Comparison of ENCODE assay signal across 23 cellular contexts in genomic region chr6:17632929-17633328, GRCh38. TPM values are rescaled to one million over a fixed set of nuclear protein-coding genes. Genes with fewer than 3 reads are reported as not detected.
DNase-seq lines count a peak whose midpoint lies in the region; ATAC-seq and TF ChIP-seq lines count a peak whose summit lies in the region.
"Had no signal": no experiment of that assay in that cellular context is flagged by ENCODE, and none has a peak within 500 bp of the region (broad histone marks: within the 10 kb centered on the region; RNA-seq: fewer than 3 reads in every experiment).

No MANE protein-coding gene starts in this region.

- intact Hi-C loops in activated T-helper 2 cell treated with anti-CD3 and anti-CD28 coated beads, Interferon-gamma antibody, Interleukin-2, Interleukin-4, amounts not matched to agents 10 μg/mL and 5 μg/mL and 100 μg/mL, durations not matched to agents 14 hours and 24 hours and 36 hours (cut with micrococcal nuclease), result loop anchor here (2.0 kb wide), 1 partner anchor 40 kb away; no protein-coding TSS in a partner anchor

- H3K36me3 Mint-ChIP-seq in activated CD4-positive, alpha-beta T cell treated with anti-CD3 and anti-CD28 coated beads, Interleukin-2, amount 10 ng/mL, durations not matched to agents 7 days and 5 days (ENCODE audit: low read depth), result peaks cover 80% of the 10 kb centered on the region
- peaks cover 87% of the 10 kb centered on the region for H3K36me3 Mint-ChIP-seq in activated T-helper 2 cell treated with anti-CD3 and anti-CD28 coated beads, Interferon-gamma antibody, Interleukin-2, Interleukin-4, amounts not matched to agents 10 μg/mL and 5 μg/mL and 100 μg/mL, durations not matched to agents 14 hours and 24 hours and 36 hours (ENCODE audit: low read depth)
- H3K36me3 Mint-ChIP-seq in natural killer cell treated with Interleukin-12 subunit alpha and Interleukin-12 subunit beta and Interleukin-15 and Interleukin-18, amount 100 ng/mL, for 72 hours, result peaks cover 32% of the 10 kb centered on the region

- peaks cover 22% of the 10 kb centered on the region; the same call in 1 of the 2 replicates for H3K79me2 ChIP-seq in Loucy (ENCODE audit: insufficient read depth, low read length)

- H3K4me1 Mint-ChIP-seq in activated CD4-positive, alpha-beta T cell treated with anti-CD3 and anti-CD28 coated beads, Interleukin-2, amount 10 ng/mL, durations not matched to agents 7 days and 5 days, result peaks cover 57% of the 10 kb centered on the region
- H3K4me1 Mint-ChIP-seq in activated T-helper 2 cell treated with anti-CD3 and anti-CD28 coated beads, Interferon-gamma antibody, Interleukin-2, Interleukin-4, amounts not matched to agents 10 μg/mL and 5 μg/mL and 100 μg/mL, durations not matched to agents 14 hours and 24 hours and 36 hours (ENCODE audit: low read depth), result peaks cover 43% of the 10 kb centered on the region
- peaks cover 49 to 56% of the 10 kb centered on the region in 2 donors for H3K4me1 Mint-ChIP-seq in natural killer cell treated with Interleukin-12 subunit alpha and Interleukin-12 subunit beta and Interleukin-15 and Interleukin-18, amount 100 ng/mL, for 72 hours (ENCODE audit: low read depth in 2 of 2)

- H3K9me3 ChIP-seq in Loucy (ENCODE audit: insufficient read depth, low read depth, low read length), result no peaks in the 10 kb centered on the region
- H3K9me3 ChIP-seq: heart right ventricle, ovary, right atrium auricular region had no signal

- peak overlapping the region; percentile 7 for H3K4me2 ChIP-seq in Loucy (ENCODE audit: low read depth, low read length, poor library complexity, severe bottlenecking)

- no peak overlapping the region for H2AFZ ChIP-seq in Loucy (ENCODE audit: low read length)

- POLR2A ChIA-PET in activated CD4-positive, alpha-beta T cell treated with anti-CD3 and anti-CD28 coated beads, Interleukin-2, amount 10 ng/mL, durations not matched to agents 7 days and 5 days (lab: Charles Lee), result no interaction called here

- peaks cover 22% of the 10 kb centered on the region for H3K4me1 ChIP-seq in Loucy (ENCODE audit: insufficient read depth, low read length, poor library complexity, severe bottlenecking)

- no peaks in the 10 kb centered on the region for H3K27me3 Mint-ChIP-seq in activated CD4-positive, alpha-beta T cell treated with anti-CD3 and anti-CD28 coated beads, Interleukin-2, amount 10 ng/mL, durations not matched to agents 7 days and 5 days
- H3K27me3 Mint-ChIP-seq in activated T-helper 2 cell treated with anti-CD3 and anti-CD28 coated beads, Interferon-gamma antibody, Interleukin-2, Interleukin-4, amounts not matched to agents 10 μg/mL and 5 μg/mL and 100 μg/mL, durations not matched to agents 14 hours and 24 hours and 36 hours (ENCODE audit: low read depth), result no peaks in the 10 kb centered on the region
- H3K27me3 Mint-ChIP-seq in natural killer cell treated with Interleukin-12 subunit alpha and Interleukin-12 subunit beta and Interleukin-15 and Interleukin-18, amount 100 ng/mL, for 72 hours, result no peaks in the 10 kb centered on the region

- no peak for TF ChIP-seq CTCF in Loucy (conservative IDR thresholded peaks at IDR 0.05; ENCODE audit: low read length)

- CTCF ChIA-PET in activated CD4-positive, alpha-beta T cell treated with anti-CD3 and anti-CD28 coated beads, Interleukin-2, amount 10 ng/mL, durations not matched to agents 7 days and 5 days (lab: Charles Lee), result interaction anchor here (1.0 to 2.5 kb wide), 3 partner anchors 11 to 523 kb away, joined by 3 to 9 read pairs (median 4); partner anchors contain the start of gene KDM1B

- H3F3A ChIP-seq in Loucy (ENCODE audit: low read depth), result no peaks in the 10 kb centered on the region

- H4K20me1 ChIP-seq in Loucy (ENCODE audit: insufficient read depth, low read length, poor library complexity, severe bottlenecking), result peaks cover 38% of the 10 kb centered on the region

- no peak for DNase-seq in activated CD4-positive, alpha-beta T cell treated with anti-CD3 and anti-CD28 coated beads, Interleukin-2, amount 10 ng/mL, durations not matched to agents 7 days and 5 days
- no peak for DNase-seq in activated CD4-positive, alpha-beta T cell treated with anti-CD3 and anti-CD28 coated beads, Interleukin-2, amount 50 U/mL, for 4 hours
- DNase-seq in activated T-helper 2 cell treated with anti-CD3 and anti-CD28 coated beads, Interferon-gamma antibody, Interleukin-2, Interleukin-4, amounts not matched to agents 10 μg/mL and 5 μg/mL and 100 μg/mL, durations not matched to agents 14 hours and 24 hours and 36 hours (ENCODE audit: low spot score), result no peak
- DNase-seq in natural killer cell treated with Interleukin-12 subunit alpha and Interleukin-12 subunit beta and Interleukin-15 and Interleukin-18, amount 100 ng/mL, for 72 hours (ENCODE audit: low spot score), result no peak
- DNase-seq in HK-2 (ENCODE audit: unreplicated experiment) (no peak), NCI-H187 (lab: John Stamatoyannopoulos, UW) (no peak)
- DNase-seq: activated CD4-positive, CD25-positive, alpha-beta regulatory T cell treated with anti-CD3 and anti-CD28 coated beads, Interleukin-2, amount 50 U/mL, for 72 hours; EL; erythroblast; foreskin fibroblast; heart right ventricle; left colon; mesendoderm; NCI-H1694; NCI-H526; ovary; stimulated activated CD4-positive, alpha-beta T cell treated with anti-CD3 and anti-CD28 coated beads, Interleukin-12 subunit alpha, Interleukin-12 subunit beta, amount 100 ng/mL, for 4 hours; stimulated activated CD4-positive, alpha-beta T cell treated with anti-CD3 and anti-CD28 coated beads, Interleukin-4, amount 100 ng/mL, for 4 hours; trophoblast cell had no signal

- no peaks in the 10 kb centered on the region for H3K9me3 Mint-ChIP-seq in activated CD4-positive, alpha-beta T cell treated with anti-CD3 and anti-CD28 coated beads, Interleukin-2, amount 10 ng/mL, durations not matched to agents 7 days and 5 days
- no peaks in the 10 kb centered on the region for H3K9me3 Mint-ChIP-seq in activated T-helper 2 cell treated with anti-CD3 and anti-CD28 coated beads, Interferon-gamma antibody, Interleukin-2, Interleukin-4, amounts not matched to agents 10 μg/mL and 5 μg/mL and 100 μg/mL, durations not matched to agents 14 hours and 24 hours and 36 hours
- H3K9me3 Mint-ChIP-seq in natural killer cell treated with Interleukin-12 subunit alpha and Interleukin-12 subunit beta and Interleukin-15 and Interleukin-18, amount 100 ng/mL, for 72 hours, result no peaks in the 10 kb centered on the region

- H3K27me3 ChIP-seq in Loucy (ENCODE audit: insufficient read depth, low read length, poor library complexity, severe bottlenecking), result no peaks in the 10 kb centered on the region
- H3K27me3 ChIP-seq: heart right ventricle, ovary, right atrium auricular region had no signal

- peak overlapping the region; percentile 86 for H3K27ac Mint-ChIP-seq in activated CD4-positive, alpha-beta T cell treated with anti-CD3 and anti-CD28 coated beads, Interleukin-2, amount 10 ng/mL, durations not matched to agents 7 days and 5 days
- H3K27ac Mint-ChIP-seq in activated T-helper 2 cell treated with anti-CD3 and anti-CD28 coated beads, Interferon-gamma antibody, Interleukin-2, Interleukin-4, amounts not matched to agents 10 μg/mL and 5 μg/mL and 100 μg/mL, durations not matched to agents 14 hours and 24 hours and 36 hours, result peak overlapping the region; percentile 77
- peak overlapping the region; percentile 90 to 93 for H3K27ac Mint-ChIP-seq in natural killer cell treated with Interleukin-12 subunit alpha and Interleukin-12 subunit beta and Interleukin-15 and Interleukin-18, amount 100 ng/mL, for 72 hours

- H3K9ac ChIP-seq in Loucy (ENCODE audit: low read depth, low read length, poor library complexity, severe bottlenecking), result no peak overlapping the region

- peaks cover 83% of the 10 kb centered on the region for H3K36me3 ChIP-seq in Loucy (ENCODE audit: insufficient read depth, low read length)
- H3K36me3 ChIP-seq: ovary had no signal

- no peaks in the 10 kb centered on the region for H3K9me2 ChIP-seq in Loucy (replicated peaks; ENCODE audit: low read depth, low read length)

- ATAC-seq in natural killer cell treated with Interleukin-12 subunit alpha and Interleukin-12 subunit beta and Interleukin-15 and Interleukin-18, amount 100 ng/mL, for 72 hours, result no peak
- no peak for ATAC-seq in HG03159 (IDR thresholded peaks at IDR 0.05; ENCODE audit: unreplicated experiment)
- ATAC-seq: heart right ventricle, left colon had no signal

- no peak overlapping the region for H3K4me3 Mint-ChIP-seq in activated CD4-positive, alpha-beta T cell treated with anti-CD3 and anti-CD28 coated beads, Interleukin-2, amount 10 ng/mL, durations not matched to agents 7 days and 5 days
- H3K4me3 Mint-ChIP-seq in activated T-helper 2 cell treated with anti-CD3 and anti-CD28 coated beads, Interferon-gamma antibody, Interleukin-2, Interleukin-4, amounts not matched to agents 10 μg/mL and 5 μg/mL and 100 μg/mL, durations not matched to agents 14 hours and 24 hours and 36 hours (ENCODE audit: low read depth), result no peak overlapping the region
- peak overlapping the region; percentile 70 for H3K4me3 Mint-ChIP-seq in natural killer cell treated with Interleukin-12 subunit alpha and Interleukin-12 subunit beta and Interleukin-15 and Interleukin-18, amount 100 ng/mL, for 72 hours

- no peak overlapping the region for H3K4me3 ChIP-seq in Loucy (ENCODE audit: low read length, poor library complexity, severe bottlenecking)
- H3K4me3 ChIP-seq: heart right ventricle, K562, ovary, right atrium auricular region had no signal

RNA-seq across cellular contexts. Expression of gene FAM8A1, which starts 32.8 kb away (rescaled TPM):
- 10 to 100 TPM; 10.7 to 11.6 TPM for total RNA-seq in activated CD4-positive, alpha-beta T cell treated with anti-CD3 and anti-CD28 coated beads, Interleukin-2, amount 10 ng/mL, durations not matched to agents 7 days and 5 days
- 4.8 and 4.9 TPM in 2 replicates for total RNA-seq in activated T-helper 2 cell treated with anti-CD3 and anti-CD28 coated beads, Interferon-gamma antibody, Interleukin-2, Interleukin-4, amounts not matched to agents 10 μg/mL and 5 μg/mL and 100 μg/mL, durations not matched to agents 14 hours and 24 hours and 36 hours
- 1 to 10 TPM; 3.3 to 7.1 TPM for total RNA-seq in natural killer cell treated with Interleukin-12 subunit alpha and Interleukin-12 subunit beta and Interleukin-15 and Interleukin-18, amount 100 ng/mL, for 72 hours
